Comparison of ENCODE assay signal across 1 cellular context in genomic region chr5:71455427-71456361, GRCh38.
A peak's percentile ranks its signal among the peaks of the same experiment; 100 is the strongest.
TF ChIP-seq lines count a peak whose summit lies in the region.

A gene with protein sequence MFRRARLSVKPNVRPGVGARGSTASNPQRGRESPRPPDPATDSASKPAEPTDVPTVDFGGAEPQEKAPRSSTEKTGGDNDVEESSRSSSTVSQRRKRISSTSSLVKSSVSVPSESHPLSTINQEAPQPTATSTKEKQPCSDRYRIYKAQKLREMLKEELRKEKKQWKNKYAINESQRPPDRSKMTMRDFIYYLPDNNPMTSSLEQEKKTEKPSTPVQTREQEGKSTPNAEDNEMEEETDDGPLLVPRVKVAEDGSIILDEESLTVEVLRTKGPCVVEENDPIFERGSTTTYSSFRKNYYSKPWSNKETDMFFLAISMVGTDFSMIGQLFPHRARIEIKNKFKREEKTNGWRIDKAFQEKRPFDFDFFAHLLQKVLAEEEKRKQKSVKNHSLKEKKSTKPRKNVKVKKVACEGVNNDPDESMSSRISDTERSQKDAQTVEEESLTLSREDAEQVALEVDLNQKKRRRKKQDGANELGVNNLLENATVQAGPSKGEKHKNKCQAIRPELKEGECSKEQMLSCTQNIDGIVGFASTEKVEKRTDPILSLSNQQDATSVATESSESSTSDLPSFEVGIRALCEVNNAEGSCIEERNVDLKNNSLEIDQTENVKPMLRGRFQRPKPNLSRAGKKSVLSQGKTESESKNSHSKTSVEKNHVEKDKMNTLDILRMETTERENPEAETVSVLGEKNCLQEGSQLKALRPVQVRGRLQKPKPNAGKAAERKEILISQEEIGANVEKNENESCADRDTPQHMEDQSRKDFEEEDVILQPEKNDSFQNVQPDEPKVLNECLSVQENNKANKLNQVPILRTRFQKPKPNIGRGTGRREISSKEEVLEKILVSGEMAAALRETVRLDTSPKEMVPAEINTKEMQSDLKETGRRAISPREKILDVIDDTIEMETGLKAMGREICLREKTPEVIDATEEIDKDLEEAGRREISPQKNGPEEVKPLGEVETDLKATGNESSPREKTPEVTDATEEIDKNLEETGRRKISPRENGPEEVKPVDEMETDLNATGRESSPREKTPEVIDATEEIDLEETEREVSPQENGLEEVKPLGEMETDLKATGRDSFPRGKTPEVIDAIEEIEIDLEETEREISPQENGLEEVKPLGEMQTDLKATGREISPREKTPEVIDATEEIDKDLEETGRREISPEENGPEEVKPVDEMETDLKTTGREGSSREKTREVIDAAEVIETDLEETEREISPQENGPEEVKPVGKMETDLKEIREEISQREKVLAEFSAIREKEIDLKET (N-terminal part only) (plus strand): TSS chr5:71455651. CDS start chr5:71455878, 227 bp downstream.

TF ChIP-seq in SK-N-SH, 30 proteins besides CTCF, POLR2A, EP300 and RAD21 (continued from another document):
- no peak for TF ChIP-seq REST (IDR thresholded peaks at IDR 0.05; ENCODE audit: low read depth, low read length)
- peak; percentile 67 for TF ChIP-seq TAF1 (IDR thresholded peaks at IDR 0.05; ENCODE audit: borderline replicate concordance, low read depth, low read length)
- TF ChIP-seq USF2 (IDR thresholded peaks at IDR 0.05; ENCODE audit: borderline replicate concordance, low read depth, low read length), result no peak
- no peak for TF ChIP-seq MEF2A (IDR thresholded peaks at IDR 0.05; ENCODE audit: borderline replicate concordance, low read depth)
- TF ChIP-seq GABPA (IDR thresholded peaks at IDR 0.05; ENCODE audit: low read depth), result no peak
- TF ChIP-seq FOXM1 (IDR thresholded peaks at IDR 0.05; ENCODE audit: low read depth), result no peak
- peak; percentile 92 for TF ChIP-seq MXI1 (IDR thresholded peaks at IDR 0.05; ENCODE audit: low read depth, low read length)
- TF ChIP-seq RFX5 (IDR thresholded peaks at IDR 0.05; ENCODE audit: low read length), result 0 out of 2 replicates have a peak, but pooled peaks have one; percentile 18
TF ChIP-seq in SK-N-SH: peak in this region for 11.
